8 cellular contexts compared by ENCODE assay signal in the genomic region with DNA sequence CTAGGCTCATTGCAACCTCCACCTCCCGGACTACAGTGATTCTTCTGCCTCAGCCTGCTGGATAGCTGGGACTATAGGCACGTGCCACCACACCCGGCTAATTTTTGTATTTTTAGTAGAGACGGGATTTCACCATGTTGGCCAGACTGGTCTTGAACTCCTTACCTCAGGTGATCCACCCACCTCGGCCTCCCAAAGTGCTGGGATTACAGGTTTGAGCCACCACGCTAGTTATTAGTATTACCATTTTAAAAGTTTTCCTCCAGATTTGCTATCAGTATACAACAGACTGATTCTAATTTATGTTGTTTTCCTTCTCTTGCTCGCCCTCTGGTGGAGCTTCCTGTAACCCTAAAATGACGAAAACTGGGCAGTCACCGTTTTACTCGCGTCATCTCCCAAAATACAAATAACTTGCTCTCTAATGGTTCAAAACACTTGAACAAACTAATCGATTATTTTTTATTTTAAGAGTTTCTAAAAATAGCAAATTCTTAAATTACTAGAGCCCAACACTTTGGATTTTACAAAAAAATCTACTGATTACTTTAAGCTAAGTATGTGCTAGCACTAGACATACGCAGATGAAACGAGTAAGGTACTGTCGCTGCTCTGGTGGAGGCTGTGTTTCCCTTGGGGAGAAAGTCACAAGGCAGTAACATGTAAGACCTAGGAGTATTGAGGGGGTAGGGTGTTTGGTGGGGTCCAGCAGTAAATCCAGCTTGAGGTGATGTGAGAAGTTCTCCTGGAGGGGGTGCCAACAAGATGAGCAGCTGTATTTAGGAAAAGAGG.
A peak's percentile ranks its signal among the peaks of the same experiment; 100 is the strongest.
DNase-seq lines count a peak whose midpoint lies in the region; ATAC-seq and TF ChIP-seq lines count a peak whose summit lies in the region.

No MANE protein-coding gene starts in this region.

- H3K79me1 ChIP-seq in neuronal stem cell (ENCODE audit: low read depth, low read length) = no peaks in the 10 kb centered on the region

- intact Hi-C loops in testis (cut with DNase I; ENCODE audit: low total_unique reads) = no loop called here

- H3K9me3 ChIP-seq in CD4-positive, CD25-positive, alpha-beta regulatory T cell (ENCODE audit: control insufficient read depth in 2 of 2, low read length in 2 of 2) = peaks cover 3 to 5% of the 10 kb centered on the region in 2 experiments
- H3K9me3 ChIP-seq in neuronal stem cell (replicated peaks in 1 of 2; ENCODE audit: control insufficient read depth in 2 of 2, insufficient read depth in 1 of 2, low read depth in 1 of 2, low read length in 2 of 2) (peaks cover 2 to 4% of the 10 kb centered on the region in 2 donors), testis (no peaks in the 10 kb centered on the region)

- H2BK12ac ChIP-seq in neuronal stem cell (ENCODE audit: low read length) = no peak overlapping the region

- peak; percentile 55 to 77 (median 76) for DNase-seq in CD4-positive, CD25-positive, alpha-beta regulatory T cell
- peak; percentile 76 for DNase-seq in OCI-M1 (lab: John Stamatoyannopoulos, UW)
- peak; percentile 80 to 81 for DNase-seq in activated T-cell treated with anti-CD3 and anti-CD28 coated beads, Interleukin-2, amount 50 U/mL, for 48 hours
- peak; percentile 84 for DNase-seq in fibroblast of peridontal ligament (ENCODE audit: extremely low read depth)
- peak; percentile 41 for DNase-seq in neuronal stem cell (ENCODE audit: low spot score)
- DNase-seq in testis = peak; percentile 78

- H3K4me1 Mint-ChIP-seq in CD4-positive, CD25-positive, alpha-beta regulatory T cell = peaks cover 18 to 23% (median 19%) of the 10 kb centered on the region in 4 donors

- peaks cover 1% of the 10 kb centered on the region for H3K36me3 Mint-ChIP-seq in CD4-positive, CD25-positive, alpha-beta regulatory T cell

- H3K27me3 ChIP-seq in CD4-positive, CD25-positive, alpha-beta regulatory T cell (ENCODE audit: control insufficient read depth, insufficient read depth, low read length) = no peaks in the 10 kb centered on the region
- no peaks in the 10 kb centered on the region for H3K27me3 ChIP-seq in neuronal stem cell (ENCODE audit: control insufficient read depth in 3 of 3, insufficient read depth in 3 of 3, low read depth in 1 of 3, low read length in 3 of 3)
- no peaks in the 10 kb centered on the region for H3K27me3 ChIP-seq in testis

- no peak overlapping the region for H3K4me2 ChIP-seq in neuronal stem cell (ENCODE audit: insufficient read depth, low read length, poor library complexity, severe bottlenecking)

- peak; percentile 58 to 76 (median 63) for TF ChIP-seq CTCF in testis (IDR thresholded peaks at IDR 0.05)

- no peak overlapping the region for H2AK5ac ChIP-seq in neuronal stem cell (ENCODE audit: low read depth, low read length)

- no peak overlapping the region for H3K23ac ChIP-seq in neuronal stem cell (ENCODE audit: low read depth, low read length, poor library complexity)

- H3K27ac Mint-ChIP-seq in CD4-positive, CD25-positive, alpha-beta regulatory T cell = peak overlapping the region; percentile 91 to 95 (median 94)

- peak overlapping the region; percentile 56 to 92 (median 78) for H3K4me3 Mint-ChIP-seq in CD4-positive, CD25-positive, alpha-beta regulatory T cell

- no peak overlapping the region for H3K9ac ChIP-seq in neuronal stem cell (ENCODE audit: low read depth, low read length, poor library complexity)

- H3K9me3 Mint-ChIP-seq in CD4-positive, CD25-positive, alpha-beta regulatory T cell = peaks cover 0 to 4% (median 0%) of the 10 kb centered on the region in 7 donors

- no peak overlapping the region for H2BK5ac ChIP-seq in neuronal stem cell (ENCODE audit: low read length)

- H3K27ac ChIP-seq in CD4-positive, CD25-positive, alpha-beta regulatory T cell (ENCODE audit: insufficient read depth, low read length, poor library complexity, severe bottlenecking) = peak overlapping the region; percentile 68
- H3K27ac ChIP-seq in neuronal stem cell (replicated peaks; ENCODE audit: low read length) (no peak overlapping the region), testis (no peak overlapping the region)

- H3K4me1 ChIP-seq in CD4-positive, CD25-positive, alpha-beta regulatory T cell (ENCODE audit: control insufficient read depth, insufficient read depth, low read length, poor library complexity, severe bottlenecking) = peaks cover 5% of the 10 kb centered on the region
- H3K4me1 ChIP-seq in neuronal stem cell (ENCODE audit: control insufficient read depth in 2 of 2, insufficient read depth in 1 of 2, low read depth in 1 of 2, low read length in 2 of 2) (no peaks in the 10 kb centered on the region), testis (no peaks in the 10 kb centered on the region)

- no peak overlapping the region for H3K4ac ChIP-seq in neuronal stem cell (ENCODE audit: low read length)

- WGBS in neuronal stem cell (ENCODE audit: extremely low coverage in 2 of 2, insufficient read length in 2 of 2, insufficient replicate concordance in 1 of 2), 2 donors = no CpG with 5 or more reads among the region's 15 CpGs
- 30 to 37% methylated on average over 15 of the region's 15 CpGs for WGBS in testis, 2 donors

- no peak overlapping the region for H4K91ac ChIP-seq in neuronal stem cell (ENCODE audit: low read depth, low read length, poor library complexity)

- H2BK15ac ChIP-seq in neuronal stem cell (ENCODE audit: low read length) = no peak overlapping the region

- no peak overlapping the region for H3K14ac ChIP-seq in neuronal stem cell (ENCODE audit: low read length)

- peak overlapping the region; percentile 70 for H3K4me3 ChIP-seq in CD4-positive, CD25-positive, alpha-beta regulatory T cell (ENCODE audit: low read depth, low read length)
- no peak overlapping the region for H3K4me3 ChIP-seq in neuronal stem cell (ENCODE audit: low read length in 2 of 2)
- no peak overlapping the region for H3K4me3 ChIP-seq in testis

- H3K27me3 Mint-ChIP-seq in CD4-positive, CD25-positive, alpha-beta regulatory T cell = peaks cover 22% of the 10 kb centered on the region

- H2AFZ ChIP-seq in neuronal stem cell (ENCODE audit: low read length) = no peak overlapping the region

- no peaks in the 10 kb centered on the region for H3K36me3 ChIP-seq in CD4-positive, CD25-positive, alpha-beta regulatory T cell (ENCODE audit: control insufficient read depth, insufficient read depth, low read length)
- H3K36me3 ChIP-seq in neuronal stem cell (replicated peaks in 1 of 2; ENCODE audit: control insufficient read depth in 2 of 2, insufficient read depth in 2 of 2, low read length in 2 of 2) (no peaks in the 10 kb centered on the region), testis (ENCODE audit: low read depth, missing control alignments) (no peaks in the 10 kb centered on the region)

- H4K8ac ChIP-seq in neuronal stem cell (ENCODE audit: low read depth, low read length) = no peak overlapping the region

- ATAC-seq in CD4-positive, CD25-positive, alpha-beta regulatory T cell (ENCODE audit: low read depth in 2 of 2) = peak; percentile 78 to 82
- ATAC-seq in GM19043 (IDR thresholded peaks at IDR 0.05; ENCODE audit: low read depth, unreplicated experiment) = peak; percentile 60
- peak; percentile 56 for ATAC-seq in HG03460 (IDR thresholded peaks at IDR 0.05; ENCODE audit: unreplicated experiment)

- H3K18ac ChIP-seq in neuronal stem cell (ENCODE audit: low read length) = no peak overlapping the region

- no peak for TF ChIP-seq POLR2A in testis (IDR thresholded peaks at IDR 0.05)

- H2BK120ac ChIP-seq in neuronal stem cell (ENCODE audit: low read depth, low read length) = no peak overlapping the region
